30 cellular contexts compared by ENCODE assay signal in genomic region chr5:177089825-177090641, GRCh38. TPM values are rescaled to one million over a fixed set of nuclear protein-coding genes. Genes with fewer than 3 reads are reported as not detected.
DNase-seq lines count a peak whose midpoint lies in the region; ATAC-seq, FAIRE-seq and TF ChIP-seq lines count a peak whose summit lies in the region.
"Had no signal": no experiment of that assay in that cellular context is flagged by ENCODE, and none has a peak within 500 bp of the region (broad histone marks: within the 10 kb centered on the region; RNA-seq: fewer than 3 reads in every experiment).

No MANE protein-coding gene starts in this region.

- H3K4me3 Mint-ChIP-seq in activated T-helper 1 cell treated with anti-CD3 and anti-CD28 coated beads, Interleukin-12 subunit alpha, Interleukin-12 subunit beta, Interleukin-2, Interleukin-4 antibody, amounts not matched to agents 30 ng/mL and 10 ng/mL and 1 ng/mL, durations not matched to agents 14 hours and 24 hours and 36 hours = no peak overlapping the region
- H3K4me3 Mint-ChIP-seq in immature natural killer cell = no peak overlapping the region
- no peak overlapping the region for H3K4me3 Mint-ChIP-seq in activated CD4-positive, alpha-beta memory T cell treated with anti-CD3 and anti-CD28 coated beads for 36 hours
- H3K4me3 Mint-ChIP-seq: T-helper 1 cell treated with Interleukin-12 subunit alpha and Interleukin-12 subunit beta and Interleukin-4 antibody, amounts not matched to agents 30 μg/mL and 1 μg/mL, for 36 hours had no signal

- no peak for ATAC-seq in HepG2
- ATAC-seq in right lobe of liver = no peak
- ATAC-seq: activated CD4-positive, CD25-positive, alpha-beta regulatory T cell treated with anti-CD3 and anti-CD28 coated beads, Interleukin-2, amount 50 U/mL, for 24 hours had no signal

- H3K27me3 Mint-ChIP-seq in activated T-helper 1 cell treated with anti-CD3 and anti-CD28 coated beads, Interleukin-12 subunit alpha, Interleukin-12 subunit beta, Interleukin-2, Interleukin-4 antibody, amounts not matched to agents 30 ng/mL and 10 ng/mL and 1 ng/mL, durations not matched to agents 14 hours and 24 hours and 36 hours (ENCODE audit: insufficient read depth) = peaks cover 26% of the 10 kb centered on the region
- H3K27me3 Mint-ChIP-seq in immature natural killer cell (ENCODE audit: low read depth in 3 of 3) = peaks cover 0 to 5% (median 2%) of the 10 kb centered on the region in 3 donors
- H3K27me3 Mint-ChIP-seq in activated CD4-positive, alpha-beta memory T cell treated with anti-CD3 and anti-CD28 coated beads for 36 hours = peaks cover 8% of the 10 kb centered on the region

- intact Hi-C loops in HepG2 (cut with micrococcal nuclease; ENCODE audit: unreplicated experiment) = no loop called here
- intact Hi-C loops in right lobe of liver (cut with DNase I) = no loop called here
- intact Hi-C loops in activated T-helper 1 cell treated with anti-CD3 and anti-CD28 coated beads, Interleukin-12 subunit alpha, Interleukin-12 subunit beta, Interleukin-2, Interleukin-4 antibody, amounts not matched to agents 30 ng/mL and 10 ng/mL and 1 ng/mL, durations not matched to agents 14 hours and 24 hours and 36 hours (cut with micrococcal nuclease) = no loop called here
- intact Hi-C loops in activated CD4-positive, alpha-beta memory T cell treated with anti-CD3 and anti-CD28 coated beads for 36 hours (cut with micrococcal nuclease) = no loop called here

- H2BK12ac ChIP-seq in neuronal stem cell (ENCODE audit: low read length) = no peak overlapping the region

- H3K36me3 Mint-ChIP-seq in activated T-helper 1 cell treated with anti-CD3 and anti-CD28 coated beads, Interleukin-12 subunit alpha, Interleukin-12 subunit beta, Interleukin-2, Interleukin-4 antibody, amounts not matched to agents 30 ng/mL and 10 ng/mL and 1 ng/mL, durations not matched to agents 14 hours and 24 hours and 36 hours (ENCODE audit: low read depth) = peaks cover 2% of the 10 kb centered on the region
- H3K36me3 Mint-ChIP-seq in immature natural killer cell = no peaks in the 10 kb centered on the region
- no peaks in the 10 kb centered on the region for H3K36me3 Mint-ChIP-seq in activated CD4-positive, alpha-beta memory T cell treated with anti-CD3 and anti-CD28 coated beads for 36 hours
- H3K36me3 Mint-ChIP-seq: CD8-positive, alpha-beta memory T cell had no signal

- peaks cover 28 to 52% of the 10 kb centered on the region in 2 experiments for H3K36me3 ChIP-seq in HepG2 (replicated peaks in 1 of 2; ENCODE audit: control insufficient read depth in 1 of 2, insufficient read depth in 2 of 2, low read length in 2 of 2)
- H3K36me3 ChIP-seq in right lobe of liver = peaks cover 0 to 25% (median 6%) of the 10 kb centered on the region in 4 donors
- no peaks in the 10 kb centered on the region for H3K36me3 ChIP-seq in hepatocyte (replicated peaks; ENCODE audit: insufficient read depth, low read depth)
- H3K36me3 ChIP-seq in neuronal stem cell (replicated peaks in 1 of 2; ENCODE audit: control insufficient read depth in 2 of 2, insufficient read depth in 2 of 2, low read length in 2 of 2) = peaks cover 0 to 14% of the 10 kb centered on the region in 2 donors
- H3K36me3 ChIP-seq: SJSA1 had no signal

- H4K20me1 ChIP-seq in HepG2 (ENCODE audit: insufficient read depth, low read length) (peaks cover 7% of the 10 kb centered on the region), hepatocyte (ENCODE audit: insufficient read depth, poor library complexity, severe bottlenecking) (no peaks in the 10 kb centered on the region)

- no peak for DNase-seq in HepG2 (ENCODE audit: low spot score)
- DNase-seq in right lobe of liver = no peak
- no peak for DNase-seq in hepatocyte (ENCODE audit: low spot score)
- no peak for DNase-seq in neuronal stem cell (ENCODE audit: low spot score)
- DNase-seq in activated T-helper 1 cell treated with anti-CD3 and anti-CD28 coated beads, Interleukin-12 subunit alpha, Interleukin-12 subunit beta, Interleukin-2, Interleukin-4 antibody, amounts not matched to agents 30 ng/mL and 10 ng/mL and 1 ng/mL, durations not matched to agents 14 hours and 24 hours and 36 hours (ENCODE audit: low spot score) = no peak
- DNase-seq in immature natural killer cell = no peak
- no peak for DNase-seq in activated CD4-positive, alpha-beta memory T cell treated with anti-CD3 and anti-CD28 coated beads for 36 hours
- no peak for DNase-seq in activated CD4-positive, alpha-beta T cell treated with anti-CD3 and anti-CD28 coated beads, Interleukin-2, amount 50 U/mL, for 48 hours
- DNase-seq: 8988T; activated gamma-delta T cell treated with Interleukin-2 at 50 U/mL for 16 hours; AML-193; CD8-positive, alpha-beta memory T cell; cerebellar nuclear complex; DMS53; HCEC 1CT; KG1; NCI-H1105 treated with DMSO at 0.1 percent for 48 hours; NCI-H1930; NCI-H226; NCI-H69; stimulated activated CD4-positive, alpha-beta T cell treated with anti-CD3 and anti-CD28 coated beads, Interleukin-15, amount 100 ng/mL, for 24 hours; stimulated activated naive CD4-positive, alpha-beta T cell had no signal

- peak overlapping the region; percentile 25 for H3K14ac ChIP-seq in neuronal stem cell (ENCODE audit: low read length)

- H3K79me1 ChIP-seq in neuronal stem cell (ENCODE audit: low read depth, low read length) = peaks cover 2% of the 10 kb centered on the region

- H3K4me2 ChIP-seq in HepG2 (ENCODE audit: low read depth, low read length) (peak overlapping the region; percentile 98), hepatocyte (peak overlapping the region; percentile 85), neuronal stem cell (ENCODE audit: insufficient read depth, low read length, poor library complexity, severe bottlenecking) (no peak overlapping the region)

- WGBS in HepG2 (ENCODE audit: low lambda C conversion rate) = 82% methylated on average over 13 of the region's 21 CpGs
- WGBS in right lobe of liver (ENCODE audit: insufficient coverage, low coverage, low lambda C conversion rate, missing lambda C conversion rate) = 20% methylated on average over 1 of the region's 21 CpGs
- 84% methylated on average over 21 of the region's 21 CpGs for WGBS in hepatocyte (ENCODE audit: low lambda C conversion rate, missing lambda C conversion rate)
- no CpG with 5 or more reads among the region's 21 CpGs for WGBS in neuronal stem cell (ENCODE audit: extremely low coverage in 2 of 2, insufficient read length in 2 of 2, insufficient replicate concordance in 1 of 2), 2 donors

- FAIRE-seq in HepG2 (lab: Jason Lieb, UNC) = no peak
- FAIRE-seq: endothelial cell of umbilical vein, G401.6, islet of Langerhans, TTC549 had no signal

- H2BK120ac ChIP-seq in neuronal stem cell (ENCODE audit: low read depth, low read length) = no peak overlapping the region

- H3K9ac ChIP-seq in HepG2 (ENCODE audit: insufficient read depth, low read depth, low read length) (peak overlapping the region; percentile 99), neuronal stem cell (ENCODE audit: low read depth, low read length, poor library complexity) (peak overlapping the region; percentile 45)

- H3K9me3 ChIP-seq in HepG2 (ENCODE audit: low read length) = no peaks in the 10 kb centered on the region
- no peaks in the 10 kb centered on the region for H3K9me3 ChIP-seq in right lobe of liver
- H3K9me3 ChIP-seq in hepatocyte (ENCODE audit: low read depth) = no peaks in the 10 kb centered on the region
- no peaks in the 10 kb centered on the region for H3K9me3 ChIP-seq in neuronal stem cell (replicated peaks in 1 of 2; ENCODE audit: control insufficient read depth in 2 of 2, insufficient read depth in 1 of 2, low read depth in 1 of 2, low read length in 2 of 2)
- H3K9me3 ChIP-seq: MG63, SJSA1 had no signal

- 0 out of 2 replicates have a peak, but pooled peaks have one; percentile 17 for TF ChIP-seq RAD21 in HepG2 (CRISPR knock-in tag; IDR thresholded peaks at IDR 0.05)

- peak overlapping the region; percentile 15 for H2BK5ac ChIP-seq in neuronal stem cell (ENCODE audit: low read length)

- H3K79me2 ChIP-seq in HepG2 (ENCODE audit: insufficient read depth, low read length) = peaks cover 45% of the 10 kb centered on the region
- peaks cover 23% of the 10 kb centered on the region for H3K79me2 ChIP-seq in hepatocyte

- in situ Hi-C loops in HepG2 (cut with HindIII; ENCODE audit: extremely low pct_ligation_motif_present, low pct_unique_long_range_greater_than_20kb) = no loop called here

- H4K8ac ChIP-seq in neuronal stem cell (ENCODE audit: low read depth, low read length) = no peak overlapping the region

- H3K4ac ChIP-seq in neuronal stem cell (ENCODE audit: low read length) = no peak overlapping the region

- TF ChIP-seq POLR2A in HepG2 (IDR thresholded peaks at IDR 0.05; ENCODE audit: insufficient read depth in 1 of 2, low read depth in 2 of 2, low read length in 2 of 2) (peak in 1 of 2 experiments; percentile 71; a peak in 2 of 4 replicates), right lobe of liver (IDR thresholded peaks at IDR 0.05) (no peak)

- peak overlapping the region; percentile 60 for H4K91ac ChIP-seq in neuronal stem cell (ENCODE audit: low read depth, low read length, poor library complexity)

- H3K23ac ChIP-seq in neuronal stem cell (ENCODE audit: low read depth, low read length, poor library complexity) = peak overlapping the region; percentile 89

- H3K4me3 ChIP-seq in HepG2 (replicated peaks in 1 of 3; ENCODE audit: insufficient read depth in 1 of 3, low read depth in 2 of 3, low read length in 3 of 3) (peak overlapping the region; percentile 62 to 76 (median 70); a peak in 5 of 6 replicates), right lobe of liver (no peak overlapping the region), hepatocyte (no peak overlapping the region), neuronal stem cell (ENCODE audit: low read length in 2 of 2) (peak overlapping the region in 1 of 2 donors; percentile 54)
- H3K4me3 ChIP-seq: MG63, SJSA1 had no signal

- H3K9me3 Mint-ChIP-seq in activated T-helper 1 cell treated with anti-CD3 and anti-CD28 coated beads, Interleukin-12 subunit alpha, Interleukin-12 subunit beta, Interleukin-2, Interleukin-4 antibody, amounts not matched to agents 30 ng/mL and 10 ng/mL and 1 ng/mL, durations not matched to agents 14 hours and 24 hours and 36 hours = no peaks in the 10 kb centered on the region
- H3K9me3 Mint-ChIP-seq in immature natural killer cell = no peaks in the 10 kb centered on the region
- H3K9me3 Mint-ChIP-seq in activated CD4-positive, alpha-beta memory T cell treated with anti-CD3 and anti-CD28 coated beads for 36 hours = no peaks in the 10 kb centered on the region
- H3K9me3 Mint-ChIP-seq: CD8-positive, alpha-beta memory T cell; T-helper 1 cell treated with Interleukin-12 subunit alpha and Interleukin-12 subunit beta and Interleukin-4 antibody, amounts not matched to agents 30 μg/mL and 1 μg/mL, for 36 hours had no signal

- H3K4me1 Mint-ChIP-seq in activated T-helper 1 cell treated with anti-CD3 and anti-CD28 coated beads, Interleukin-12 subunit alpha, Interleukin-12 subunit beta, Interleukin-2, Interleukin-4 antibody, amounts not matched to agents 30 ng/mL and 10 ng/mL and 1 ng/mL, durations not matched to agents 14 hours and 24 hours and 36 hours (ENCODE audit: low read depth) = peaks cover 7% of the 10 kb centered on the region
- peaks cover 9 to 14% of the 10 kb centered on the region in 2 donors for H3K4me1 Mint-ChIP-seq in immature natural killer cell
- peaks cover 4% of the 10 kb centered on the region for H3K4me1 Mint-ChIP-seq in activated CD4-positive, alpha-beta memory T cell treated with anti-CD3 and anti-CD28 coated beads for 36 hours (ENCODE audit: low read depth)

- TF ChIP-seq EP300 in HepG2 (IDR thresholded peaks at IDR 0.05; ENCODE audit: low read depth in 2 of 2, low read length in 2 of 2) = no peak
- TF ChIP-seq EP300 in HepG2 (CRISPR knock-in tag; IDR thresholded peaks at IDR 0.05; ENCODE audit: borderline replicate concordance) = no peak

- H3K27me3 ChIP-seq in HepG2 (ENCODE audit: control insufficient read depth in 1 of 2, insufficient read depth in 2 of 2, low read length in 2 of 2) (no peaks in the 10 kb centered on the region; a peak in 1 of 5 replicates), right lobe of liver (no peaks in the 10 kb centered on the region), hepatocyte (no peaks in the 10 kb centered on the region), neuronal stem cell (ENCODE audit: control insufficient read depth in 3 of 3, insufficient read depth in 3 of 3, low read depth in 1 of 3, low read length in 3 of 3) (peaks cover 0 to 63% (median 6%) of the 10 kb centered on the region in 3 experiments)
- H3K27me3 ChIP-seq: MG63 had no signal

- no peak overlapping the region for H3K18ac ChIP-seq in neuronal stem cell (ENCODE audit: low read length)

- H3K4me1 ChIP-seq in HepG2 (ENCODE audit: insufficient read depth, low read length) (peaks cover 84% of the 10 kb centered on the region), right lobe of liver (peaks cover 2 to 46% (median 21%) of the 10 kb centered on the region in 4 donors), hepatocyte (ENCODE audit: insufficient read depth) (peaks cover 27% of the 10 kb centered on the region), neuronal stem cell (ENCODE audit: control insufficient read depth in 2 of 2, insufficient read depth in 1 of 2, low read depth in 1 of 2, low read length in 2 of 2) (peaks cover 7 to 23% of the 10 kb centered on the region in 2 donors)

- H2AK5ac ChIP-seq in neuronal stem cell (ENCODE audit: low read depth, low read length) = no peak overlapping the region

- no peak overlapping the region for H2AFZ ChIP-seq in HepG2 (ENCODE audit: low read length)
- H2AFZ ChIP-seq in hepatocyte = no peak overlapping the region
- H2AFZ ChIP-seq in neuronal stem cell (ENCODE audit: low read length) = no peak overlapping the region

- BruUV-seq in HepG2 (replicated peaks; lab: Mats Ljungman, UMichigan) = no TSS peak

- H3K27ac Mint-ChIP-seq in activated T-helper 1 cell treated with anti-CD3 and anti-CD28 coated beads, Interleukin-12 subunit alpha, Interleukin-12 subunit beta, Interleukin-2, Interleukin-4 antibody, amounts not matched to agents 30 ng/mL and 10 ng/mL and 1 ng/mL, durations not matched to agents 14 hours and 24 hours and 36 hours = no peak overlapping the region
- no peak overlapping the region for H3K27ac Mint-ChIP-seq in immature natural killer cell
- no peak overlapping the region for H3K27ac Mint-ChIP-seq in activated CD4-positive, alpha-beta memory T cell treated with anti-CD3 and anti-CD28 coated beads for 36 hours
- H3K27ac Mint-ChIP-seq: T-helper 1 cell treated with Interleukin-12 subunit alpha and Interleukin-12 subunit beta and Interleukin-4 antibody, amounts not matched to agents 30 μg/mL and 1 μg/mL, for 36 hours had no signal

- CTCF ChIA-PET in HepG2 (lab: Yijun Ruan, JAX; ENCODE audit: low intra/inter-chr PET ratio, low total read pairs) = no interaction called here
- CTCF ChIA-PET in activated CD4-positive, alpha-beta memory T cell treated with anti-CD3 and anti-CD28 coated beads for 36 hours (lab: Charles Lee) = interaction anchor here (0.6 to 1.7 kb wide), 3 partner anchors 18 to 24 kb away, joined by 4 read pairs; no protein-coding TSS in a partner anchor

- no peaks in the 10 kb centered on the region for H3K9me2 ChIP-seq in hepatocyte (replicated peaks; ENCODE audit: insufficient read depth)

- H2BK15ac ChIP-seq in neuronal stem cell (ENCODE audit: low read length) = no peak overlapping the region

- POLR2A ChIA-PET in HepG2 (lab: Yijun Ruan, JAX) = interaction anchor here (1.3 to 7.7 kb wide), 3 partner anchors 9 to 19 kb away, joined by 4 to 293 read pairs (median 231); no protein-coding TSS in a partner anchor
- POLR2A ChIA-PET in activated CD4-positive, alpha-beta memory T cell treated with anti-CD3 and anti-CD28 coated beads for 36 hours (lab: Charles Lee) = no interaction called here

- H3K27ac ChIP-seq in HepG2 (ENCODE audit: extremely low read length, insufficient read depth, low read length) (peak overlapping the region; percentile 100), right lobe of liver (peak overlapping the region in 1 of 3 donors; percentile 89), hepatocyte (no peak overlapping the region), neuronal stem cell (replicated peaks; ENCODE audit: low read length) (no peak overlapping the region)
- H3K27ac ChIP-seq: SJSA1 had no signal

- TF ChIP-seq CTCF in HepG2 (CRISPR knock-in tag; IDR thresholded peaks at IDR 0.05) (no peak), right lobe of liver (IDR thresholded peaks at IDR 0.05) (no peak), hepatocyte (IDR thresholded peaks at IDR 0.05; ENCODE audit: poor library complexity) (no peak)

RNA-seq across cellular contexts. Expression of gene FGFR4, which starts 3.3 kb away (rescaled TPM):
- total RNA-seq in HepG2 (2016; rRNA removed; fragmentation: Illumina TruSeq; extraction: Trizol) (109 and 219 TPM in 2 replicates), right lobe of liver (10 to 100 TPM; 38.9 to 73.3 (median 55.1) TPM), hepatocyte (90.2 and 121 TPM in 2 replicates)
- total RNA-seq in HepG2 (2016; cell fraction: cytosol; rRNA removed; fragmentation: Illumina TruSeq; extraction: Trizol; ENCODE audit: low read depth) = 52.3 and 56.4 TPM in 2 replicates
- 90.0 and 222 TPM in 2 replicates for total RNA-seq in HepG2 (2016; cell fraction: insoluble cytoplasmic fraction; rRNA removed; fragmentation: Illumina TruSeq; extraction: Trizol)
- 106 and 116 TPM in 2 replicates for total RNA-seq in HepG2 (2016; cell fraction: membrane; rRNA removed; fragmentation: Illumina TruSeq; extraction: Trizol)
- total RNA-seq in HepG2 (2016; cell fraction: nucleus; rRNA removed; fragmentation: Illumina TruSeq; extraction: Trizol) = 196 and 244 TPM in 2 replicates
- polyA plus RNA-seq in HepG2 (2011; rRNA removed) (129 and 188 TPM in 2 replicates), hepatocyte (75.6 and 94.3 TPM in 2 replicates), immature natural killer cell (not detected)
- polyA plus RNA-seq in HepG2 (2011; cell fraction: cytosol; rRNA removed) = 134 and 208 TPM in 2 replicates
- polyA plus RNA-seq in HepG2 (2011; cell fraction: nucleus; rRNA removed) = 419 and 525 TPM in 2 replicates
- polyA plus RNA-seq in HepG2 (2012) = 133 and 146 TPM in 2 replicates
- 42.6 and 44.6 TPM in 2 replicates for polyA plus RNA-seq in HepG2 (2016; cell fraction: cytosol; fragmentation: Illumina TruSeq; extraction: Trizol; ENCODE audit: low read depth)
- 85.7 and 113 TPM in 2 replicates for polyA plus RNA-seq in HepG2 (2016; cell fraction: insoluble cytoplasmic fraction; fragmentation: Illumina TruSeq; extraction: Trizol; ENCODE audit: low read depth)
- 86.4 and 98.3 TPM in 2 replicates for polyA plus RNA-seq in HepG2 (2016; cell fraction: membrane; fragmentation: Illumina TruSeq; extraction: Trizol; ENCODE audit: low read depth)
- 453 and 457 TPM in 2 replicates for polyA plus RNA-seq in HepG2 (2016; cell fraction: nucleus; fragmentation: Illumina TruSeq; extraction: Trizol; ENCODE audit: insufficient read depth, low read depth)
- polyA minus RNA-seq in HepG2 (2011; rRNA and poly(A)+ RNA removed; ENCODE audit: low replicate concordance) = 8.0 and 375 TPM in 2 replicates
- 121 and 152 TPM in 2 replicates for polyA minus RNA-seq in HepG2 (2011; cell fraction: cytosol; rRNA and poly(A)+ RNA removed)
- 148 and 160 TPM in 2 replicates for polyA minus RNA-seq in HepG2 (2011; cell fraction: nucleus; rRNA and poly(A)+ RNA removed)
- polyA plus RNA-seq in neuronal stem cell (2013, experiment 1 of 2) = 16.0 TPM
- 16.0 TPM for polyA plus RNA-seq in neuronal stem cell (2013, experiment 2 of 2)
- 1.2 and 1.4 TPM in 2 replicates for total RNA-seq in activated T-helper 1 cell treated with anti-CD3 and anti-CD28 coated beads, Interleukin-12 subunit alpha, Interleukin-12 subunit beta, Interleukin-2, Interleukin-4 antibody, amounts not matched to agents 30 ng/mL and 10 ng/mL and 1 ng/mL, durations not matched to agents 14 hours and 24 hours and 36 hours
- total RNA-seq in activated CD4-positive, alpha-beta memory T cell treated with anti-CD3 and anti-CD28 coated beads for 36 hours = under 1 TPM; 0.76 to 0.87 TPM

RNA-seq across cellular contexts. Expression of gene NSD1, which starts 43.5 kb away (rescaled TPM):
- 0.09 and 0.18 TPM in 2 replicates for total RNA-seq in HepG2 (2016; rRNA removed; fragmentation: Illumina TruSeq; extraction: Trizol)
- total RNA-seq in HepG2 (2016; cell fraction: cytosol; rRNA removed; fragmentation: Illumina TruSeq; extraction: Trizol; ENCODE audit: low read depth) = under 0.01 TPM in 1 of 2 replicates, not detected in the other
- total RNA-seq in HepG2 (2016; cell fraction: insoluble cytoplasmic fraction; rRNA removed; fragmentation: Illumina TruSeq; extraction: Trizol) = 0.04 and 0.09 TPM in 2 replicates
- total RNA-seq in HepG2 (2016; cell fraction: membrane; rRNA removed; fragmentation: Illumina TruSeq; extraction: Trizol) = 0.10 and 0.12 TPM in 2 replicates
- 0.16 and 0.19 TPM in 2 replicates for total RNA-seq in HepG2 (2016; cell fraction: nucleus; rRNA removed; fragmentation: Illumina TruSeq; extraction: Trizol)
- 0.01 and 0.05 TPM in 2 replicates for polyA plus RNA-seq in HepG2 (2011; rRNA removed)
- under 0.01 and 0.01 TPM in 2 replicates for polyA plus RNA-seq in HepG2 (2011; cell fraction: cytosol; rRNA removed)
- polyA plus RNA-seq in HepG2 (2011; cell fraction: nucleus; rRNA removed) = 0.06 and 0.09 TPM in 2 replicates
- 0.01 TPM in 1 of 2 replicates, not detected in the other for polyA plus RNA-seq in HepG2 (2012)
- polyA plus RNA-seq in HepG2 (2016; cell fraction: cytosol; fragmentation: Illumina TruSeq; extraction: Trizol; ENCODE audit: low read depth) = not detected in 2 replicates
- polyA plus RNA-seq in HepG2 (2016; cell fraction: insoluble cytoplasmic fraction; fragmentation: Illumina TruSeq; extraction: Trizol; ENCODE audit: low read depth) = not detected in 2 replicates
- polyA plus RNA-seq in HepG2 (2016; cell fraction: membrane; fragmentation: Illumina TruSeq; extraction: Trizol; ENCODE audit: low read depth) = not detected in 2 replicates
- 0.07 and 0.29 TPM in 2 replicates for polyA plus RNA-seq in HepG2 (2016; cell fraction: nucleus; fragmentation: Illumina TruSeq; extraction: Trizol; ENCODE audit: insufficient read depth, low read depth)
- 0.12 and 50.5 TPM in 2 replicates for polyA minus RNA-seq in HepG2 (2011; rRNA and poly(A)+ RNA removed; ENCODE audit: low replicate concordance)
- 0.10 and 0.26 TPM in 2 replicates for polyA minus RNA-seq in HepG2 (2011; cell fraction: cytosol; rRNA and poly(A)+ RNA removed)
- 0.12 and 0.52 TPM in 2 replicates for polyA minus RNA-seq in HepG2 (2011; cell fraction: nucleus; rRNA and poly(A)+ RNA removed)
- total RNA-seq in right lobe of liver = 10 to 100 TPM; 13.1 to 33.1 (median 23.6) TPM
- total RNA-seq in hepatocyte = 28.8 and 29.1 TPM in 2 replicates
- polyA plus RNA-seq in hepatocyte = 23.4 and 26.6 TPM in 2 replicates
- 23.2 TPM for polyA plus RNA-seq in neuronal stem cell (2013, experiment 1 of 2)
- polyA plus RNA-seq in neuronal stem cell (2013, experiment 2 of 2) = 22.8 TPM
- 108 and 112 TPM in 2 replicates for total RNA-seq in activated T-helper 1 cell treated with anti-CD3 and anti-CD28 coated beads, Interleukin-12 subunit alpha, Interleukin-12 subunit beta, Interleukin-2, Interleukin-4 antibody, amounts not matched to agents 30 ng/mL and 10 ng/mL and 1 ng/mL, durations not matched to agents 14 hours and 24 hours and 36 hours
- polyA plus RNA-seq in immature natural killer cell = 10 to 100 TPM; 17.3 to 92.9 (median 19.7) TPM
- total RNA-seq in activated CD4-positive, alpha-beta memory T cell treated with anti-CD3 and anti-CD28 coated beads for 36 hours = 10 to 100 TPM; 54.6 to 55.5 TPM

Comparison
In these comparisons a context has a peak if more than half of its experiments do, and no peak if none do; other contexts are left out.
1. H3K4me3 ChIP-seq: peak in HepG2 (3 of 3); none in right lobe of liver (0 of 3) and hepatocyte (single experiment).
2. RNA of gene NSD1, which starts 43.5 kb away (total RNA-seq): 108 to 112 TPM in activated T-helper 1 cell treated with anti-CD3 and anti-CD28 coated beads, Interleukin-12 subunit alpha, Interleukin-12 subunit beta, Interleukin-2, Interleukin-4 antibody, amounts not matched to agents 30 ng/mL and 10 ng/mL and 1 ng/mL, durations not matched to agents 14 hours and 24 hours and 36 hours, 54.6 to 55.5 TPM in activated CD4-positive, alpha-beta memory T cell treated with anti-CD3 and anti-CD28 coated beads for 36 hours, 28.8 to 29.1 TPM in hepatocyte and 13.1 to 33.1 TPM in right lobe of liver; under 0.01 to 0.19 TPM in HepG2; every median in the first group is over 10 times any median in the second.
3. RNA of gene FGFR4, which starts 3.3 kb away (total RNA-seq): 52.3 to 244 TPM in HepG2, 90.2 to 121 TPM in hepatocyte and 38.9 to 73.3 TPM in right lobe of liver; 1.2 to 1.4 TPM in activated T-helper 1 cell treated with anti-CD3 and anti-CD28 coated beads, Interleukin-12 subunit alpha, Interleukin-12 subunit beta, Interleukin-2, Interleukin-4 antibody, amounts not matched to agents 30 ng/mL and 10 ng/mL and 1 ng/mL, durations not matched to agents 14 hours and 24 hours and 36 hours and 0.76 to 0.87 TPM in activated CD4-positive, alpha-beta memory T cell treated with anti-CD3 and anti-CD28 coated beads for 36 hours; every median in the first group is over 10 times any median in the second.